In the genomic region with DNA sequence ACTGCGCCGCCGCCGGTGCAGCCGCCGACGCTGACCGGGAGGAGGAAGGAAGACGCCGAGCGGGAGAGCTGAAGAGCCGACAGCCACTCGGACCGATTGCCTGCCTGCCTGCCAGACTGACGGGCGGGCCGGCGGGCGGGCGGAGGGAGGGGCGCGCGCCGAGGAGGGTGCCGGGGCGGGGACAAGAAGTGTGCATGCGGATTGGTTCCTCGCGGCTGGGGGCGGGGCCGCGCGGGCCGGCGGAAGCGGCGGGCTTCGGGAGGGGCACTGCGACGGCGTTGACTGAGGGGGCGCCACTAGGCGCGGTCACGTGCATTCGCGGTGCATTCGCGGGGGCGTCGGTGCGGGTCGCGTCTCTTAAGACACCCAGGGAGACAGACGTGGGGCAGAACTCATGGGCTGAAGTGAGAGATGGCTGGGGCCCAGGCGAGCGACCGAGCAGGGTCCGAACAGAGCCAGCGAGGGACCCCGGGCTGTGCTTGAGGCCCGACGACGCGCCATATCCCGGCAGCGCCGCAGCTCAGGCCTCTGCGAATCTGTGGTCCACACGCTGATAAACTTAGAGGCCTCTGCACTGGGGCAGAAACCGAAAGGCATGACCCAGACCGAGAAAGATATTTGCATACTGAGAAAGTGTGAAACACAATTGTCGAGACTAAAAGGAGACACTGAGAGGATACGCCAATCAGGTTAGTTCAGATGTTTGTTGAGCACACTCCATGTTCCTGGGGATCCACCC, we compare ENCODE assay signal across 1 cellular context.
TF ChIP-seq lines count a peak whose summit lies in the region.

A gene (minus strand): TSS at position 118 of the 739 bp plus-strand sequence. CDS start 205 bp downstream, outside the sequence.

TF ChIP-seq in A549, 52 proteins besides CTCF, POLR2A, EP300 and RAD21 (continued from another document):
- TF ChIP-seq, protein P1, sequence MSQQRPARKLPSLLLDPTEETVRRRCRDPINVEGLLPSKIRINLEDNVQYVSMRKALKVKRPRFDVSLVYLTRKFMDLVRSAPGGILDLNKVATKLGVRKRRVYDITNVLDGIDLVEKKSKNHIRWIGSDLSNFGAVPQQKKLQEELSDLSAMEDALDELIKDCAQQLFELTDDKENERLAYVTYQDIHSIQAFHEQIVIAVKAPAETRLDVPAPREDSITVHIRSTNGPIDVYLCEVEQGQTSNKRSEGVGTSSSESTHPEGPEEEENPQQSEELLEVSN (IDR thresholded peaks at IDR 0.05; ENCODE audit: borderline replicate concordance, low read depth) = peak; percentile 83
- TF ChIP-seq BHLHE40 (IDR thresholded peaks at IDR 0.05; ENCODE audit: low read depth, low read length) (peak; percentile 68), TP53 (CRISPR knock-in tag; IDR thresholded peaks at IDR 0.05) (0 out of 2 replicates have a peak, but pooled peaks have one; percentile 13), MAFK (IDR thresholded peaks at IDR 0.05; ENCODE audit: partially characterized antibody) (no peak), SMC3 (IDR thresholded peaks at IDR 0.05) (no peak)
- TF ChIP-seq, protein P2, sequence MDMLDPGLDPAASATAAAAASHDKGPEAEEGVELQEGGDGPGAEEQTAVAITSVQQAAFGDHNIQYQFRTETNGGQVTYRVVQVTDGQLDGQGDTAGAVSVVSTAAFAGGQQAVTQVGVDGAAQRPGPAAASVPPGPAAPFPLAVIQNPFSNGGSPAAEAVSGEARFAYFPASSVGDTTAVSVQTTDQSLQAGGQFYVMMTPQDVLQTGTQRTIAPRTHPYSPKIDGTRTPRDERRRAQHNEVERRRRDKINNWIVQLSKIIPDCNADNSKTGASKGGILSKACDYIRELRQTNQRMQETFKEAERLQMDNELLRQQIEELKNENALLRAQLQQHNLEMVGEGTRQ (IDR thresholded peaks at IDR 0.05) = peak; percentile 67
- TF ChIP-seq, protein P3, sequence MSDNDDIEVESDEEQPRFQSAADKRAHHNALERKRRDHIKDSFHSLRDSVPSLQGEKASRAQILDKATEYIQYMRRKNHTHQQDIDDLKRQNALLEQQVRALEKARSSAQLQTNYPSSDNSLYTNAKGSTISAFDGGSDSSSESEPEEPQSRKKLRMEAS (IDR thresholded peaks at IDR 0.05) = peak; percentile 88
